Comparison of ENCODE assay signal across 15 cellular contexts in genomic region chr6:142821164-142821716, GRCh38.
DNase-seq lines count a peak whose midpoint lies in the region; ATAC-seq, FAIRE-seq and TF ChIP-seq lines count a peak whose summit lies in the region.
"Had no signal": no experiment of that assay in that cellular context is flagged by ENCODE, and none has a peak within 500 bp of the region (broad histone marks: within the 10 kb centered on the region; RNA-seq: fewer than 3 reads in every experiment).

No MANE protein-coding gene starts in this region.

- DNase-seq in A549 (ENCODE audit: low read depth in 1 of 2, low spot score in 1 of 2) (no peak), DMS79 (lab: John Stamatoyannopoulos, UW) (no peak), upper lobe of left lung (no peak)
- no peak for DNase-seq in CD4-positive, alpha-beta memory T cell
- no peak for DNase-seq in activated naive CD4-positive, alpha-beta T cell treated with anti-CD3 and anti-CD28 coated beads, Interleukin-2, amount 50 U/mL, for 72 hours (ENCODE audit: low spot score in 2 of 2)
- no peak for DNase-seq in naive thymus-derived CD4-positive, alpha-beta T cell
- no peak for DNase-seq in activated CD8-positive, alpha-beta memory T cell treated with anti-CD3 and anti-CD28 coated beads, Interleukin-2, amount 50 U/mL, for 4 hours
- DNase-seq: activated CD8-positive, alpha-beta memory T cell treated with anti-CD3 and anti-CD28 coated beads, Interleukin-2, amount 50 U/mL, for 48 hours; BE2C; mammary epithelial cell; NCI-H1048; transverse colon had no signal

- TF ChIP-seq POLR2A in A549 (IDR thresholded peaks at IDR 0.05; ENCODE audit: low read length) (no peak), upper lobe of left lung (IDR thresholded peaks at IDR 0.05) (no peak)

- POLR2A ChIA-PET in A549 (lab: Yijun Ruan, JAX) = no interaction called here
- POLR2A ChIA-PET in CD4-positive, alpha-beta memory T cell (lab: Charles Lee; ENCODE audit: partially characterized antibody) = interaction anchor here (0.5 to 3.5 kb wide), 15 partner anchors 8 to 271 kb away, joined by 3 to 50 read pairs (median 7); no protein-coding TSS in a partner anchor
- POLR2A ChIA-PET in naive thymus-derived CD4-positive, alpha-beta T cell (lab: Charles Lee) = interaction anchor here (0.8 to 8.6 kb wide), 2 partner anchors 10 to 22 kb away, joined by 3 to 71 read pairs; no protein-coding TSS in a partner anchor

- no peaks in the 10 kb centered on the region for H3K27me3 ChIP-seq in CD4-positive, alpha-beta memory T cell (ENCODE audit: insufficient read depth, low read length)
- no peaks in the 10 kb centered on the region for H3K27me3 ChIP-seq in naive thymus-derived CD4-positive, alpha-beta T cell (ENCODE audit: control insufficient read depth in 2 of 2, insufficient read depth in 2 of 2, low read length in 2 of 2)
- no peaks in the 10 kb centered on the region for H3K27me3 ChIP-seq in upper lobe of left lung
- H3K27me3 ChIP-seq: ascending aorta, BE2C, SJSA1, transverse colon had no signal

- H3K27me3 Mint-ChIP-seq in CD4-positive, alpha-beta memory T cell = peaks cover 0 to 3% of the 10 kb centered on the region in 2 donors
- H3K27me3 Mint-ChIP-seq in naive thymus-derived CD4-positive, alpha-beta T cell = no peaks in the 10 kb centered on the region

- TF ChIP-seq RAD21 in A549 (conservative IDR thresholded peaks at IDR 0.05 in 1 of 2, IDR thresholded peaks at IDR 0.05 in 1 of 2) = no peak

- H3K27ac Mint-ChIP-seq in CD4-positive, alpha-beta memory T cell = peak overlapping the region; percentile 69 to 100 (median 94)
- peak overlapping the region; percentile 89 to 92 for H3K27ac Mint-ChIP-seq in activated naive CD4-positive, alpha-beta T cell treated with anti-CD3 and anti-CD28 coated beads, Interleukin-2, amount 50 U/mL, for 72 hours
- peak overlapping the region; percentile 68 to 99 (median 92) for H3K27ac Mint-ChIP-seq in naive thymus-derived CD4-positive, alpha-beta T cell

- intact Hi-C loops in CD4-positive, alpha-beta memory T cell (cut with micrococcal nuclease) = loop anchor here (2.0 to 5.0 kb wide), 3 partner anchors 34 to 66 kb away; no protein-coding TSS in a partner anchor
- intact Hi-C loops in naive thymus-derived CD4-positive, alpha-beta T cell (cut with micrococcal nuclease) = loop anchor here in 1 of 2 donors (2.0 to 5.0 kb wide), 2 partner anchors 18 to 36 kb away; no protein-coding TSS in a partner anchor

- H3K27ac ChIP-seq in A549 (no peak overlapping the region), upper lobe of left lung (peak overlapping the region in 1 of 4 donors; percentile 43)
- H3K27ac ChIP-seq in CD4-positive, alpha-beta memory T cell (ENCODE audit: low read depth, low read length) = peak overlapping the region; percentile 76
- peak overlapping the region; percentile 82 for H3K27ac ChIP-seq in naive thymus-derived CD4-positive, alpha-beta T cell (ENCODE audit: low read depth, low read length)

- H3K9me3 Mint-ChIP-seq in CD4-positive, alpha-beta memory T cell = peaks cover 0 to 2% (median 0%) of the 10 kb centered on the region in 8 donors
- peaks cover 4 to 7% of the 10 kb centered on the region in 2 donors for H3K9me3 Mint-ChIP-seq in activated naive CD4-positive, alpha-beta T cell treated with anti-CD3 and anti-CD28 coated beads, Interleukin-2, amount 50 U/mL, for 72 hours
- peaks cover 0 to 10% (median 0%) of the 10 kb centered on the region in 11 donors for H3K9me3 Mint-ChIP-seq in naive thymus-derived CD4-positive, alpha-beta T cell

- H3K4me1 Mint-ChIP-seq in CD4-positive, alpha-beta memory T cell = peaks cover 60 to 78% (median 69%) of the 10 kb centered on the region in 4 donors
- H3K4me1 Mint-ChIP-seq in naive thymus-derived CD4-positive, alpha-beta T cell = peaks cover 50 to 91% (median 79%) of the 10 kb centered on the region in 7 donors

- no peak overlapping the region for H3K4me2 ChIP-seq in A549

- 79% methylated on average over 6 of the region's 6 CpGs for WGBS in A549 (ENCODE audit: missing lambda C conversion rate)
- WGBS in upper lobe of left lung, 2 donors = 89 to 91% methylated on average over 6 of the region's 6 CpGs

- TF ChIP-seq EP300 in A549 (IDR thresholded peaks at IDR 0.05) (no peak), upper lobe of left lung (IDR thresholded peaks at IDR 0.05) (no peak)

- no peaks in the 10 kb centered on the region for H3K9me3 ChIP-seq in A549
- no peaks in the 10 kb centered on the region for H3K9me3 ChIP-seq in CD4-positive, alpha-beta memory T cell (ENCODE audit: control insufficient read depth in 1 of 2, low read length in 2 of 2)
- H3K9me3 ChIP-seq in naive thymus-derived CD4-positive, alpha-beta T cell (ENCODE audit: control insufficient read depth in 2 of 3, low read length in 3 of 3) = no peaks in the 10 kb centered on the region
- no peaks in the 10 kb centered on the region for H3K9me3 ChIP-seq in upper lobe of left lung
- H3K9me3 ChIP-seq: ascending aorta, BE2C, SJSA1, transverse colon had no signal

- H3K4me3 Mint-ChIP-seq in CD4-positive, alpha-beta memory T cell = peak overlapping the region; percentile 3 to 92 (median 90)
- peak overlapping the region in 8 of 10 donors; percentile 72 to 92 (median 89) for H3K4me3 Mint-ChIP-seq in naive thymus-derived CD4-positive, alpha-beta T cell

- CTCF ChIA-PET in A549 (lab: Yijun Ruan, JAX) = interaction anchor here (0.6 kb wide), 1 partner anchor 11 kb away, joined by 4 read pairs; no protein-coding TSS in a partner anchor
- CTCF ChIA-PET in CD4-positive, alpha-beta memory T cell (lab: Charles Lee; ENCODE audit: partially characterized antibody) = interaction anchor here (0.8 to 3.6 kb wide), 8 partner anchors 9 to 74 kb away, joined by 3 to 13 read pairs (median 5); no protein-coding TSS in a partner anchor
- CTCF ChIA-PET in naive thymus-derived CD4-positive, alpha-beta T cell (lab: Charles Lee) = interaction anchor here (2.5 kb wide), 1 partner anchor 13 kb away, joined by 5 read pairs; no protein-coding TSS in a partner anchor

- peaks cover 27 to 28% of the 10 kb centered on the region in 2 donors for H3K36me3 Mint-ChIP-seq in CD4-positive, alpha-beta memory T cell
- H3K36me3 Mint-ChIP-seq in activated naive CD4-positive, alpha-beta T cell treated with anti-CD3 and anti-CD28 coated beads, Interleukin-2, amount 50 U/mL, for 72 hours = peaks cover 9 to 39% of the 10 kb centered on the region in 2 donors
- peaks cover 0 to 29% (median 22%) of the 10 kb centered on the region in 5 donors for H3K36me3 Mint-ChIP-seq in naive thymus-derived CD4-positive, alpha-beta T cell

- H3K4me3 ChIP-seq in A549 (no peak overlapping the region), upper lobe of left lung (no peak overlapping the region)
- no peak overlapping the region for H3K4me3 ChIP-seq in CD4-positive, alpha-beta memory T cell (ENCODE audit: low read length in 2 of 2)
- no peak overlapping the region for H3K4me3 ChIP-seq in naive thymus-derived CD4-positive, alpha-beta T cell (ENCODE audit: low read length)
- H3K4me3 ChIP-seq: SJSA1, transverse colon had no signal

- no peak for FAIRE-seq in A549 (lab: Jason Lieb, UNC)

- no peaks in the 10 kb centered on the region for H3K36me3 ChIP-seq in CD4-positive, alpha-beta memory T cell (ENCODE audit: insufficient read depth, low read length)
- no peaks in the 10 kb centered on the region for H3K36me3 ChIP-seq in naive thymus-derived CD4-positive, alpha-beta T cell (ENCODE audit: control insufficient read depth in 2 of 3, insufficient read depth in 3 of 3, low read length in 3 of 3)
- H3K36me3 ChIP-seq in upper lobe of left lung = no peaks in the 10 kb centered on the region
- H3K36me3 ChIP-seq: ascending aorta, BE2C, SJSA1, transverse colon had no signal

- ATAC-seq in A549 = no peak
- no peak for ATAC-seq in activated naive CD4-positive, alpha-beta T cell treated with anti-CD3 and anti-CD28 coated beads, Interleukin-2, amount 50 U/mL, for 72 hours
- no peak for ATAC-seq in naive thymus-derived CD4-positive, alpha-beta T cell
- no peak for ATAC-seq in GM18861 (IDR thresholded peaks at IDR 0.05; ENCODE audit: unreplicated experiment)
- no peak for ATAC-seq in upper lobe of left lung (ENCODE audit: low FRiP score in 2 of 2)

- peaks cover 22% of the 10 kb centered on the region for H3K4me1 ChIP-seq in A549
- peaks cover 83% of the 10 kb centered on the region for H3K4me1 ChIP-seq in CD4-positive, alpha-beta memory T cell (ENCODE audit: insufficient read depth, low read length)
- H3K4me1 ChIP-seq in naive thymus-derived CD4-positive, alpha-beta T cell (ENCODE audit: control insufficient read depth in 2 of 2, insufficient read depth in 2 of 2, low read length in 2 of 2) = peaks cover 56 to 63% of the 10 kb centered on the region in 2 donors
- H3K4me1 ChIP-seq in upper lobe of left lung = peaks cover 0 to 39% (median 26%) of the 10 kb centered on the region in 4 donors
- H3K4me1 ChIP-seq: BE2C had no signal

- TF ChIP-seq CTCF in A549 (IDR thresholded peaks at IDR 0.05) = no peak
- no peak for TF ChIP-seq CTCF in upper lobe of left lung (IDR thresholded peaks at IDR 0.05)

TF ChIP-seq in A549, 52 proteins besides CTCF, POLR2A, EP300 and RAD21:
- no peak for TF ChIP-seq ZFP36 (IDR thresholded peaks at IDR 0.05; ENCODE audit: borderline replicate concordance, partially characterized antibody)
- 0 out of 2 replicates have a peak, but pooled peaks have one; percentile 9 for TF ChIP-seq KDM1A (IDR thresholded peaks at IDR 0.05; ENCODE audit: low read depth)

Comparison
In these comparisons a context has a peak if more than half of its experiments do, and no peak if none do; other contexts are left out.
1. H3K27ac ChIP-seq: peak in CD4-positive, alpha-beta memory T cell (single experiment) and naive thymus-derived CD4-positive, alpha-beta T cell (single experiment); none in A549 (0 of 2).
2. Peak in every context shown above with its lines, with median percentiles within 50 percentile points of each other: H3K27ac Mint-ChIP-seq.